9 cellular contexts compared by ENCODE assay signal in the genomic region with DNA sequence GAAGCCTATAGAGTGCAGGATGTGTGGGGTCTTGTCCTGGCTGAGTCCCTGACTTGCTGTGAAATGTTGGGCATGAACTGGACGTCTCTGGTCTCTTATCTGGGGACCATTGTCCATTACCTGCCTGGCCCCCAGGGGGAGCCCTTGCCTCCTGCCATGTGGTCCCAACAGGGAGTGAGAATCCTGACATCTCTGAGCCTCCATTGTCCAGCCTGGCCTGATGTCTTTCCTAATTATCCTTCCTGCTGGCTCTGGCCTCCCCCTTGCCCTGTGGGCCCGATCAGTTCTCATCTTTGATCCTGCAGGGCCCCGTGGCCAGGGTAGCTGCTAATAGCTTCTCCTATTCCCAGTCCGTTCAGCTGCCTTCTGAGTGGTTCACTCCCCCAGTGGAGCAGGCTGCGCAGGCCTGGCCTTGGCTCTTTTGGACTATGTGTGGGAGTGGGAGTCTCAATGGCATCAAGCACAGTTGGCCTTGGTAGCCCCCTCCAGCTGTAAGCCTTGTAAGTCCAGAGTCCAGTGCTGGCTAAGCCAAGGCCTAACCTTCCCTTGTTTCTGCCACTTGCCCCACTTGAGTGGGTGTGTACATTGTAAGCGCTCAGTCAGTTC.
DNase-seq lines count a peak whose midpoint lies in the region; ATAC-seq and TF ChIP-seq lines count a peak whose summit lies in the region.
"Had no signal": no experiment of that assay in that cellular context is flagged by ENCODE, and none has a peak within 500 bp of the region (broad histone marks: within the 10 kb centered on the region; RNA-seq: fewer than 3 reads in every experiment).

No MANE protein-coding gene starts in this region.

- H3K4me1 ChIP-seq in Panc1 (ENCODE audit: control insufficient read depth, insufficient read depth, low read length) (peaks cover 9% of the 10 kb centered on the region), heart left ventricle (peaks cover 0 to 5% (median 0%) of the 10 kb centered on the region in 12 donors)

- TF ChIP-seq CTCF in GM12872 (IDR thresholded peaks at IDR 0.05; ENCODE audit: insufficient read depth, low read depth, low read length) (peak; percentile 88), Panc1 (IDR thresholded peaks at IDR 0.05) (peak; percentile 86), heart left ventricle (IDR thresholded peaks at IDR 0.05) (peak; percentile 18 to 55 (median 46))

- no peaks in the 10 kb centered on the region for H3K36me3 ChIP-seq in Panc1 (ENCODE audit: control insufficient read depth, insufficient read depth, low read length)
- no peaks in the 10 kb centered on the region for H3K36me3 ChIP-seq in heart left ventricle

- ATAC-seq in Panc1 (peak; percentile 87), heart left ventricle (peak in 1 of 4 donors; percentile 31), HG02798 (IDR thresholded peaks at IDR 0.05; ENCODE audit: poor library complexity, unreplicated experiment) (no peak), GM21576 (IDR thresholded peaks at IDR 0.05; ENCODE audit: unreplicated experiment) (no peak)
- peak; percentile 75 for ATAC-seq in activated T-helper 17 cell treated with anti-CD3 and anti-CD28 coated beads, Interleukin-2, amount 50 U/mL, for 72 hours (replicated peaks)

- H3K4me1 Mint-ChIP-seq in activated T-helper 17 cell treated with anti-CD3 and anti-CD28 coated beads, Interleukin-2, amount 50 U/mL, for 72 hours, result no peaks in the 10 kb centered on the region

- POLR2A ChIA-PET in Panc1 (lab: Charles Lee), result no interaction called here

- in situ Hi-C loops in Panc1 (cut with HindIII; ENCODE audit: low pct_unique_long_range_greater_than_20kb, low sequenced_read_pairs), result no loop called here

- intact Hi-C loops in Panc1 (cut with micrococcal nuclease; ENCODE audit: unreplicated experiment), result no loop called here
- intact Hi-C loops in heart left ventricle (cut with DNase I), result no loop called here

- H3K4me3 ChIP-seq in Panc1 (ENCODE audit: low read depth in 2 of 2, low read length in 2 of 2), result no peak overlapping the region
- H3K4me3 ChIP-seq in heart left ventricle, result no peak overlapping the region
- H3K4me3 ChIP-seq: SK-N-MC had no signal

- H3K27me3 ChIP-seq in Panc1 (ENCODE audit: control insufficient read depth, insufficient read depth, low read length) (no peaks in the 10 kb centered on the region), heart left ventricle (no peaks in the 10 kb centered on the region)

- H3K4me3 Mint-ChIP-seq in activated T-helper 17 cell treated with anti-CD3 and anti-CD28 coated beads, Interleukin-2, amount 50 U/mL, for 72 hours, result no peak overlapping the region

- no peak for TF ChIP-seq POLR2A in heart left ventricle (IDR thresholded peaks at IDR 0.05)

- H3K9me3 Mint-ChIP-seq in activated T-helper 17 cell treated with anti-CD3 and anti-CD28 coated beads, Interleukin-2, amount 50 U/mL, for 72 hours, result no peaks in the 10 kb centered on the region

- peaks cover 4% of the 10 kb centered on the region for H3K27me3 Mint-ChIP-seq in activated T-helper 17 cell treated with anti-CD3 and anti-CD28 coated beads, Interleukin-2, amount 50 U/mL, for 72 hours

- peak overlapping the region; percentile 40; the same call in 1 of the 2 replicates for H3K27ac ChIP-seq in Panc1 (ENCODE audit: low read length)
- no peak overlapping the region for H3K27ac ChIP-seq in heart left ventricle
- H3K27ac ChIP-seq: SK-N-MC had no signal

- 80 to 85% (median 83%) methylated on average over 6 of the region's 6 CpGs for WGBS in heart left ventricle, 4 donors

- no peaks in the 10 kb centered on the region for H3K36me3 Mint-ChIP-seq in activated T-helper 17 cell treated with anti-CD3 and anti-CD28 coated beads, Interleukin-2, amount 50 U/mL, for 72 hours (ENCODE audit: low read depth)

- CTCF ChIA-PET in Panc1 (lab: Charles Lee), result no interaction called here

- BruUV-seq in Panc1 (replicated peaks; lab: Mats Ljungman, UMichigan), result no TSS peak

- no peak overlapping the region for H3K27ac Mint-ChIP-seq in activated T-helper 17 cell treated with anti-CD3 and anti-CD28 coated beads, Interleukin-2, amount 50 U/mL, for 72 hours

- DNase-seq in Panc1 (ENCODE audit: low read depth, low spot score) (peak; percentile 18), heart left ventricle (peak in 3 of 5 donors; percentile 23 to 71 (median 34)), NCI-H2196 (lab: John Stamatoyannopoulos, UW; ENCODE audit: unreplicated experiment) (no peak)
- peak; percentile 32 to 50 for DNase-seq in stimulated activated CD4-positive, alpha-beta T cell treated with anti-CD3 and anti-CD28 coated beads, Interleukin-1b, Interleukin-23, amount 100 ng/mL, for 4 hours (ENCODE audit: low read depth in 2 of 2)

- H3K9me3 ChIP-seq in Panc1 (ENCODE audit: control insufficient read depth, insufficient read depth, low read depth, low read length) (no peaks in the 10 kb centered on the region), heart left ventricle (no peaks in the 10 kb centered on the region)

Comparison
In these comparisons a context has a peak if more than half of its experiments do, and no peak if none do; other contexts are left out.
1. ATAC-seq: peak in Panc1 (single experiment) and activated T-helper 17 cell treated with anti-CD3 and anti-CD28 coated beads, Interleukin-2, amount 50 U/mL, for 72 hours (single experiment); none in HG02798 (single experiment) and GM21576 (single experiment).
2. Peak in every context shown above with its lines, with median percentiles within 50 percentile points of each other: CTCF ChIP-seq.